In genomic region chrX:18985186-18985435, GRCh38 we compare ENCODE assay signal across 8 cellular contexts. TPM values are rescaled to one million over a fixed set of nuclear protein-coding genes. Genes with fewer than 3 reads are reported as not detected.
DNase-seq lines count a peak whose midpoint lies in the region; ATAC-seq, FAIRE-seq and TF ChIP-seq lines count a peak whose summit lies in the region.

No MANE protein-coding gene starts in this region.

- no peak overlapping the region for H3K18ac ChIP-seq in H1 (ENCODE audit: extremely low read depth, low read length)

- H2BK20ac ChIP-seq in H1 (ENCODE audit: low read length), result no peak overlapping the region

- H4K5ac ChIP-seq in H1 (ENCODE audit: insufficient read length, low read depth, low read length), result no peak overlapping the region

- H2BK5ac ChIP-seq in H1 (ENCODE audit: low read depth, low read length), result no peak overlapping the region

- H3K56ac ChIP-seq in H1 (replicated peaks; ENCODE audit: insufficient read length, low read depth, low read length), result no peak overlapping the region

- TF ChIP-seq CTCF in GM12865 (IDR thresholded peaks at IDR 0.05; ENCODE audit: insufficient read depth, low read depth, low read length, missing control alignments) (no peak), H1 (IDR thresholded peaks at IDR 0.05; ENCODE audit: control extremely low read depth in 1 of 3, insufficient read depth in 1 of 3, low read depth in 1 of 3, low read length in 3 of 3) (no peak), ovary (IDR thresholded peaks at IDR 0.05) (no peak)

- no peaks in the 10 kb centered on the region for H4K20me1 ChIP-seq in H1 (replicated peaks in 1 of 2; ENCODE audit: control insufficient read depth in 1 of 2, insufficient read depth in 2 of 2, low read length in 2 of 2)

- no peak overlapping the region for H2BK12ac ChIP-seq in H1 (ENCODE audit: low read depth, low read length)

- ATAC-seq in GM18861 (IDR thresholded peaks at IDR 0.05; ENCODE audit: unreplicated experiment), result no peak

- no peak overlapping the region for H2AK5ac ChIP-seq in H1 (ENCODE audit: low read depth, low read length)

- TF ChIP-seq EP300 in H1 (IDR thresholded peaks at IDR 0.05; ENCODE audit: borderline replicate concordance in 1 of 2, low read depth in 2 of 2, low read length in 2 of 2) (no peak), ovary (IDR thresholded peaks at IDR 0.05) (no peak)

- POLR2A ChIA-PET in H1 (lab: Charles Lee; ENCODE audit: partially characterized antibody), result no interaction called here

- no peak overlapping the region for H3K23ac ChIP-seq in H1 (ENCODE audit: insufficient read length)

- peaks cover 0 to 18% of the 10 kb centered on the region in 2 experiments; a peak in 2 of 4 replicates for H3K79me2 ChIP-seq in H1 (ENCODE audit: control insufficient read depth in 1 of 2, insufficient read depth in 2 of 2, low read length in 2 of 2)

- FAIRE-seq in H1 (lab: Jason Lieb, UNC), result no peak

- CTCF ChIA-PET in H1 (lab: Charles Lee; ENCODE audit: partially characterized antibody), result interaction anchor here (0.6 to 1.9 kb wide), 5 partner anchors 13 to 349 kb away, joined by 3 to 5 read pairs (median 3); no protein-coding TSS in a partner anchor

- H3K4me1 ChIP-seq in H1 (replicated peaks in 1 of 4; ENCODE audit: control insufficient read depth in 3 of 4, insufficient read depth in 4 of 4, low read length in 3 of 4), result peaks cover 0 to 3% (median under 1%) of the 10 kb centered on the region in 4 experiments; a peak in 2 of 7 replicates
- peaks cover 2% of the 10 kb centered on the region for H3K4me1 ChIP-seq in ovary (ENCODE audit: insufficient read depth)

- no peak overlapping the region for H2BK120ac ChIP-seq in H1 (replicated peaks; ENCODE audit: low read depth, low read length)

- DNase-seq in GM12865 (ENCODE audit: low read depth) (no peak), MG63 (no peak), H1 (ENCODE audit: low read depth in 1 of 2, low spot score in 2 of 2) (no peak), ovary (no peak), NOMO-1 treated with dmso at 0.1 percent for 144 hours (lab: John Stamatoyannopoulos, UW; ENCODE audit: unreplicated experiment) (no peak), NCI-H1092 (lab: John Stamatoyannopoulos, UW) (no peak)
- no peak for DNase-seq in activated CD4-positive, alpha-beta T cell treated with anti-CD3 and anti-CD28 coated beads, Interleukin-2, amount 50 U/mL, for 4 hours

- H3K9ac ChIP-seq in H1 (replicated peaks in 1 of 4; ENCODE audit: extremely low read depth in 1 of 4, low read depth in 3 of 4, low read length in 3 of 4), result peak overlapping the region; percentile 10 to 83 (median 30); a peak in 5 of 7 replicates

- TF ChIP-seq RAD21 in H1 (IDR thresholded peaks at IDR 0.05 in 1 of 2, conservative IDR thresholded peaks at IDR 0.05 in 1 of 2; ENCODE audit: low read depth in 2 of 2, low read length in 2 of 2), result no peak

- H3K36me3 ChIP-seq in MG63, result no peaks in the 10 kb centered on the region
- H3K36me3 ChIP-seq in H1 (ENCODE audit: control insufficient read depth in 2 of 4, insufficient read depth in 4 of 4, low read length in 3 of 4), result no peaks in the 10 kb centered on the region
- no peaks in the 10 kb centered on the region for H3K36me3 ChIP-seq in ovary

- no peak overlapping the region for H4K8ac ChIP-seq in H1 (ENCODE audit: extremely low read depth, insufficient read depth, low read length)

- no peak overlapping the region for H2AFZ ChIP-seq in H1 (ENCODE audit: low read length)

- H4K91ac ChIP-seq in H1 (replicated peaks; ENCODE audit: insufficient read length, low read length), result no peak overlapping the region

- H3K4me2 ChIP-seq in H1 (ENCODE audit: insufficient read depth in 1 of 2, low read depth in 2 of 2, low read length in 2 of 2), result peak overlapping the region; percentile 51 to 68

- no peak overlapping the region for H3K14ac ChIP-seq in H1 (ENCODE audit: insufficient read length)

- H2BK15ac ChIP-seq in H1 (ENCODE audit: low read length), result no peak overlapping the region

- H3K23me2 ChIP-seq in H1 (ENCODE audit: low read depth, low read length), result no peaks in the 10 kb centered on the region; the same call in 1 of the 2 replicates

- no peaks in the 10 kb centered on the region for H3K79me1 ChIP-seq in H1 (ENCODE audit: low read depth, low read length)

- intact Hi-C loops in ovary (cut with DNase I), result no loop called here

- H3K4ac ChIP-seq in H1 (replicated peaks; ENCODE audit: insufficient read length, low read depth, low read length), result no peak overlapping the region

- H3K4me3 ChIP-seq in GM12865 (ENCODE audit: low read depth, low read length) (peak overlapping the region; percentile 70), MG63 (peak overlapping the region; percentile 69), H1 (ENCODE audit: extremely low read depth in 1 of 4, insufficient read depth in 2 of 4, low read depth in 3 of 4, low read length in 4 of 4) (peak overlapping the region; percentile 73 to 90 (median 83)), ovary (peak overlapping the region; percentile 66)

- no peaks in the 10 kb centered on the region for H3K9me3 ChIP-seq in MG63
- no peaks in the 10 kb centered on the region for H3K9me3 ChIP-seq in H1 (ENCODE audit: insufficient read depth in 2 of 2, low read depth in 1 of 2, low read length in 1 of 2)
- H3K9me3 ChIP-seq in ovary, result no peaks in the 10 kb centered on the region

- no peak overlapping the region for H3K27ac ChIP-seq in H1 (ENCODE audit: low read depth, low read length)
- peak overlapping the region in 1 of 2 donors; percentile 91 for H3K27ac ChIP-seq in ovary

- H3K27me3 ChIP-seq in MG63 (no peaks in the 10 kb centered on the region), H1 (replicated peaks in 1 of 4; ENCODE audit: control insufficient read depth in 3 of 4, extremely low read depth in 1 of 4, insufficient read depth in 3 of 4, low read length in 3 of 4) (no peaks in the 10 kb centered on the region), ovary (no peaks in the 10 kb centered on the region)

- TF ChIP-seq POLR2A in H1 (IDR thresholded peaks at IDR 0.05; ENCODE audit: control extremely low read depth in 1 of 2, low read depth in 2 of 2, low read length in 2 of 2) (no peak), ovary (IDR thresholded peaks at IDR 0.05) (no peak)

- WGBS in H1 (ENCODE audit: extremely low coverage in 1 of 2, insufficient coverage in 1 of 2, insufficient read length in 1 of 2, insufficient replicate concordance in 2 of 2, low coverage in 1 of 2, low lambda C conversion rate in 2 of 2, missing lambda C conversion rate in 1 of 2), 2 experiments, result 16% methylated on average over 4 of the region's 4 CpGs; no CpG with 5 or more reads in 1 of the 2 experiments
- WGBS in ovary, 3 donors, result 38 to 45% (median 42%) methylated on average over 4 of the region's 4 CpGs

TF ChIP-seq in H1, 55 proteins besides CTCF, POLR2A, EP300 and RAD21:
- TF ChIP-seq POLR2AphosphoS5 (IDR thresholded peaks at IDR 0.05; ENCODE audit: low read depth, low read length) (no peak), SIN3A (conservative IDR thresholded peaks at IDR 0.05 in 1 of 2, IDR thresholded peaks at IDR 0.05 in 1 of 2; ENCODE audit: low read depth in 1 of 2, low read length in 2 of 2) (0 out of 4 replicates have a peak, but pooled peaks of 1 of the 2 experiments have one; percentile 2), TBP (IDR thresholded peaks at IDR 0.05; ENCODE audit: low read depth, low read length) (peak; percentile 1; the same call in 1 of the 2 replicates)
TF ChIP-seq in H1: peak in this region for 2.

RNA-seq across cellular contexts. Expression of gene PHKA2, which starts 1.2 kb away (rescaled TPM):
- 13.3 and 29.0 TPM in 2 replicates for total RNA-seq in MG63 (2014; rRNA removed; shearing (Covaris generic); ENCODE audit: low replicate concordance)
- 29.6 and 35.8 TPM in 2 replicates for total RNA-seq in H1 (2021; fragmentation: NEBNext Ultra II Directional; extraction: Animal tissue kit (Norgen Biotek cat#: 25700))
- polyA plus RNA-seq in H1 (2011; rRNA removed), result 28.1 and 35.6 TPM in 2 replicates
- polyA plus RNA-seq in H1 (2011; cell fraction: cytosol; rRNA removed), result 26.7 TPM
- polyA plus RNA-seq in H1 (2011; cell fraction: nucleus; rRNA removed), result 88.0 TPM
- 21.9 to 36.0 TPM (median 30.7 TPM) in 4 replicates for polyA plus RNA-seq in H1 (2012, experiment 1 of 2)
- polyA plus RNA-seq in H1 (2012, experiment 2 of 2), result 8.4 TPM
- polyA plus RNA-seq in H1 (2013, experiment 1 of 2), result 16.4 TPM
- polyA plus RNA-seq in H1 (2013, experiment 2 of 2), result 14.6 TPM
- polyA minus RNA-seq in H1 (2011; rRNA and poly(A)+ RNA removed), result 42.3 and 57.4 TPM in 2 replicates
- polyA minus RNA-seq in H1 (2011; cell fraction: cytosol; rRNA and poly(A)+ RNA removed), result 43.2 TPM
- polyA minus RNA-seq in H1 (2011; cell fraction: nucleus; rRNA and poly(A)+ RNA removed), result 52.5 TPM
- total RNA-seq in ovary, result 10 to 100 TPM; 19.4 to 43.5 (median 33.7) TPM
- 10 to 100 TPM; 20.3 to 32.9 TPM for polyA plus RNA-seq in ovary
